17 cellular contexts compared by ENCODE assay signal in genomic region chr10:111037868-111038267, GRCh38. TPM values are rescaled to one million over a fixed set of nuclear protein-coding genes. Genes with fewer than 3 reads are reported as not detected.
DNase-seq lines count a peak whose midpoint lies in the region; ATAC-seq, FAIRE-seq and TF ChIP-seq lines count a peak whose summit lies in the region.
"Had no signal": no experiment of that assay in that cellular context is flagged by ENCODE, and none has a peak within 500 bp of the region (broad histone marks: within the 10 kb centered on the region; RNA-seq: fewer than 3 reads in every experiment).

No MANE protein-coding gene starts in this region.

- peaks cover 11% of the 10 kb centered on the region for H3K36me3 Mint-ChIP-seq in activated T-helper 2 cell treated with anti-CD3 and anti-CD28 coated beads, Interferon-gamma antibody, Interleukin-2, Interleukin-4, amounts not matched to agents 10 μg/mL and 5 μg/mL and 100 μg/mL, durations not matched to agents 14 hours and 24 hours and 36 hours (ENCODE audit: low read depth)

- no peak for TF ChIP-seq EP300 in A549 (IDR thresholded peaks at IDR 0.05)

- H3K27ac Mint-ChIP-seq in activated T-helper 2 cell treated with anti-CD3 and anti-CD28 coated beads, Interferon-gamma antibody, Interleukin-2, Interleukin-4, amounts not matched to agents 10 μg/mL and 5 μg/mL and 100 μg/mL, durations not matched to agents 14 hours and 24 hours and 36 hours, result no peak overlapping the region
- H3K27ac Mint-ChIP-seq: WTC11 had no signal

- no peaks in the 10 kb centered on the region for H3K4me1 ChIP-seq in A549
- H3K4me1 ChIP-seq: BLaER1 had no signal

- DNase-seq in A549 (ENCODE audit: low read depth in 1 of 2, low spot score in 1 of 2) (peak in 1 of 2 experiments; percentile 5), RKO (ENCODE audit: low spot score) (peak; percentile 8), fibroblast of the aortic adventitia (ENCODE audit: low read depth) (no peak), cardiac septum (ENCODE audit: low spot score) (no peak), sciatic nerve (ENCODE audit: low spot score) (no peak)
- no peak for DNase-seq in activated T-helper 2 cell treated with anti-CD3 and anti-CD28 coated beads, Interferon-gamma antibody, Interleukin-2, Interleukin-4, amounts not matched to agents 10 μg/mL and 5 μg/mL and 100 μg/mL, durations not matched to agents 14 hours and 24 hours and 36 hours (ENCODE audit: low spot score)
- DNase-seq: activated T-cell treated with anti-CD3 and anti-CD28 coated beads for 4 hours; EL; NCI-H1694 treated with DMSO at 0.1 percent for 48 hours; NCI-H774; stimulated activated CD4-positive, alpha-beta T cell treated with anti-CD3 and anti-CD28 coated beads, Interleukin-4, amount 100 ng/mL, for 24 hours; stimulated activated naive CD4-positive, alpha-beta T cell had no signal

- H3K27me3 Mint-ChIP-seq in activated T-helper 2 cell treated with anti-CD3 and anti-CD28 coated beads, Interferon-gamma antibody, Interleukin-2, Interleukin-4, amounts not matched to agents 10 μg/mL and 5 μg/mL and 100 μg/mL, durations not matched to agents 14 hours and 24 hours and 36 hours (ENCODE audit: low read depth), result no peaks in the 10 kb centered on the region

- ATAC-seq in A549 (no peak), GM18511 (IDR thresholded peaks at IDR 0.05; ENCODE audit: unreplicated experiment) (no peak), sciatic nerve (no peak)
- ATAC-seq: WTC11 had no signal

- H3K9me3 Mint-ChIP-seq in activated T-helper 2 cell treated with anti-CD3 and anti-CD28 coated beads, Interferon-gamma antibody, Interleukin-2, Interleukin-4, amounts not matched to agents 10 μg/mL and 5 μg/mL and 100 μg/mL, durations not matched to agents 14 hours and 24 hours and 36 hours, result peaks cover 48% of the 10 kb centered on the region

- TF ChIP-seq CTCF in A549 (IDR thresholded peaks at IDR 0.05) (no peak), GM12873 (IDR thresholded peaks at IDR 0.05; ENCODE audit: insufficient read depth, low read depth, low read length, missing control alignments) (peak; percentile 35), fibroblast of the aortic adventitia (IDR thresholded peaks at IDR 0.05; ENCODE audit: insufficient read depth, low read length) (peak; percentile 29)

- no peak overlapping the region for H3K27ac ChIP-seq in A549
- H3K27ac ChIP-seq: BLaER1, SJSA1 had no signal

- peaks cover 21% of the 10 kb centered on the region for H3K9me3 ChIP-seq in A549

- H3K4me1 Mint-ChIP-seq in activated T-helper 2 cell treated with anti-CD3 and anti-CD28 coated beads, Interferon-gamma antibody, Interleukin-2, Interleukin-4, amounts not matched to agents 10 μg/mL and 5 μg/mL and 100 μg/mL, durations not matched to agents 14 hours and 24 hours and 36 hours (ENCODE audit: low read depth), result no peaks in the 10 kb centered on the region
- H3K4me1 Mint-ChIP-seq: WTC11 had no signal

- no peak for TF ChIP-seq POLR2A in A549 (IDR thresholded peaks at IDR 0.05; ENCODE audit: low read length)

- H3K4me3 ChIP-seq in A549, result no peak overlapping the region
- H3K4me3 ChIP-seq in fibroblast of the aortic adventitia (ENCODE audit: low read depth, low read length), result no peak overlapping the region
- H3K4me3 ChIP-seq: BLaER1, SJSA1 had no signal

- no peak for TF ChIP-seq RAD21 in A549 (conservative IDR thresholded peaks at IDR 0.05 in 1 of 2, IDR thresholded peaks at IDR 0.05 in 1 of 2)

- intact Hi-C loops in cardiac septum (cut with DNase I), result no loop called here
- intact Hi-C loops in activated T-helper 2 cell treated with anti-CD3 and anti-CD28 coated beads, Interferon-gamma antibody, Interleukin-2, Interleukin-4, amounts not matched to agents 10 μg/mL and 5 μg/mL and 100 μg/mL, durations not matched to agents 14 hours and 24 hours and 36 hours (cut with micrococcal nuclease), result no loop called here
- intact Hi-C loops in sciatic nerve (cut with DNase I), result no loop called here

- CTCF ChIA-PET in A549 (lab: Yijun Ruan, JAX), result interaction anchor here (0.9 to 1.2 kb wide), 2 partner anchors 20 to 38 kb away, joined by 3 read pairs; no protein-coding TSS in a partner anchor

- POLR2A ChIA-PET in A549 (lab: Yijun Ruan, JAX), result no interaction called here

- no peak overlapping the region for H3K4me2 ChIP-seq in A549
- H3K4me2 ChIP-seq: BLaER1 had no signal

- FAIRE-seq in A549 (lab: Jason Lieb, UNC), result no peak

- no peak overlapping the region for H3K4me3 Mint-ChIP-seq in activated T-helper 2 cell treated with anti-CD3 and anti-CD28 coated beads, Interferon-gamma antibody, Interleukin-2, Interleukin-4, amounts not matched to agents 10 μg/mL and 5 μg/mL and 100 μg/mL, durations not matched to agents 14 hours and 24 hours and 36 hours (ENCODE audit: low read depth)
- H3K4me3 Mint-ChIP-seq: WTC11 had no signal

TF ChIP-seq in A549, 52 proteins besides CTCF, POLR2A, EP300 and RAD21:
- TF ChIP-seq ELK1 (IDR thresholded peaks at IDR 0.05; ENCODE audit: low read depth, low read length) (no peak), CEBPB (IDR thresholded peaks at IDR 0.05) (peak; percentile 44 to 65; a peak in 3 of 4 replicates)

RNA-seq across cellular contexts. Expression of gene ADRA2A, which starts 39.0 kb away (rescaled TPM):
- polyA plus RNA-seq in A549 (2011; rRNA removed) (not detected in 2 replicates), A549 (2017; fragmentation: RNase III; extraction: RNeasy Plus Mini Kit Qiagen cat#74134 plus additional on column Dnase treatment) (not detected in 3 replicates)
- 0.01 TPM in 2 replicates for polyA plus RNA-seq in A549 (2012; cell fraction: cytosol; rRNA removed)
- 0.04 and 0.05 TPM in 2 replicates for polyA plus RNA-seq in A549 (2012; cell fraction: nucleus; rRNA removed)
- polyA minus RNA-seq in A549 (2011; rRNA and poly(A)+ RNA removed), result not detected in 2 replicates
- total RNA-seq in fibroblast of the aortic adventitia (ENCODE audit: low replicate concordance) (0.82 and 2.6 TPM in 2 replicates), cardiac septum (1.1 TPM), sciatic nerve (11.4 TPM)
- total RNA-seq in activated T-helper 2 cell treated with anti-CD3 and anti-CD28 coated beads, Interferon-gamma antibody, Interleukin-2, Interleukin-4, amounts not matched to agents 10 μg/mL and 5 μg/mL and 100 μg/mL, durations not matched to agents 14 hours and 24 hours and 36 hours, result not detected in 2 replicates
